ENCODE assay signal across 16 cellular contexts in genomic region chr3:172513488-172513887, GRCh38. TPM values are rescaled to one million over a fixed set of nuclear protein-coding genes. Genes with fewer than 3 reads are reported as not detected.
DNase-seq lines count a peak whose midpoint lies in the region; ATAC-seq and TF ChIP-seq lines count a peak whose summit lies in the region.
"Had no signal": no experiment of that assay in that cellular context is flagged by ENCODE, and none has a peak within 500 bp of the region (broad histone marks: within the 10 kb centered on the region; RNA-seq: fewer than 3 reads in every experiment).

No MANE protein-coding gene starts in this region.

- H3K4me3 ChIP-seq in esophagus muscularis mucosa = no peak overlapping the region
- H3K4me3 ChIP-seq: A549, SJCRH30, thoracic aorta had no signal

- peak overlapping the region; percentile 3 to 43 (median 14) for H3K27ac ChIP-seq in esophagus muscularis mucosa (replicated peaks in 1 of 4)
- H3K27ac ChIP-seq: A549, SJCRH30, thoracic aorta had no signal

- TF ChIP-seq EP300 in esophagus muscularis mucosa (IDR thresholded peaks at IDR 0.05) = no peak

- no peaks in the 10 kb centered on the region for H3K27me3 ChIP-seq in esophagus muscularis mucosa
- H3K27me3 ChIP-seq: SJCRH30 had no signal

- intact Hi-C loops in esophagus muscularis mucosa (cut with DNase I) = no loop called here

- no peaks in the 10 kb centered on the region for H3K9me3 Mint-ChIP-seq in activated T-cell treated with anti-CD3 and anti-CD28 coated beads, Interleukin-2, amount 50 U/mL, for 24 hours
- no peaks in the 10 kb centered on the region for H3K9me3 Mint-ChIP-seq in stimulated activated effector memory CD8-positive, alpha-beta T cell treated with anti-CD3 and anti-CD28 coated beads, Interleukin-12 subunit alpha, Interleukin-12 subunit beta, amount 100 ng/mL, for 72 hours

- H3K27me3 Mint-ChIP-seq in activated T-cell treated with anti-CD3 and anti-CD28 coated beads, Interleukin-2, amount 50 U/mL, for 24 hours = no peaks in the 10 kb centered on the region

- H3K4me3 Mint-ChIP-seq in activated T-cell treated with anti-CD3 and anti-CD28 coated beads, Interleukin-2, amount 50 U/mL, for 24 hours = peak overlapping the region; percentile 34
- peak overlapping the region; percentile 67 for H3K4me3 Mint-ChIP-seq in stimulated activated effector memory CD8-positive, alpha-beta T cell treated with anti-CD3 and anti-CD28 coated beads, Interleukin-12 subunit alpha, Interleukin-12 subunit beta, amount 100 ng/mL, for 72 hours

- no peak for TF ChIP-seq CTCF in esophagus muscularis mucosa (IDR thresholded peaks at IDR 0.05)

- H3K27ac Mint-ChIP-seq in activated T-cell treated with anti-CD3 and anti-CD28 coated beads, Interleukin-2, amount 50 U/mL, for 24 hours = peak overlapping the region; percentile 87
- peak overlapping the region; percentile 89 for H3K27ac Mint-ChIP-seq in stimulated activated effector memory CD8-positive, alpha-beta T cell treated with anti-CD3 and anti-CD28 coated beads, Interleukin-12 subunit alpha, Interleukin-12 subunit beta, amount 100 ng/mL, for 72 hours

- DNase-seq in activated T-cell treated with anti-CD3 and anti-CD28 coated beads, Interleukin-2, amount 50 U/mL, for 24 hours = no peak
- no peak for DNase-seq in activated T-cell treated with anti-CD3 and anti-CD28 coated beads for 4 hours
- peak; percentile 71 for DNase-seq in RPMI7951 (ENCODE audit: low read depth)
- no peak for DNase-seq in esophagus muscularis mucosa (ENCODE audit: extremely low spot score)
- DNase-seq in stimulated activated effector memory CD8-positive, alpha-beta T cell treated with anti-CD3 and anti-CD28 coated beads, Interleukin-12 subunit alpha, Interleukin-12 subunit beta, amount 100 ng/mL, for 72 hours (ENCODE audit: low spot score in 2 of 2) = no peak
- no peak for DNase-seq in NCI-H187 treated with DMSO at 0.1 percent for 48 hours (lab: John Stamatoyannopoulos, UW)
- DNase-seq in HK-2 (ENCODE audit: unreplicated experiment) = no peak
- DNase-seq: activated CD8-positive, alpha-beta memory T cell treated with anti-CD3 and anti-CD28 coated beads for 24 hours; caudate nucleus; KBM-7; NCI-H2227 treated with DMSO at 0.1 percent for 48 hours; SJCRH30 had no signal

- 42% methylated on average over 1 of the region's 2 CpGs for WGBS in esophagus muscularis mucosa

- no peaks in the 10 kb centered on the region for H3K9me3 ChIP-seq in esophagus muscularis mucosa
- H3K9me3 ChIP-seq: A549, SJCRH30, thoracic aorta had no signal

- peaks cover 83% of the 10 kb centered on the region for H3K4me1 Mint-ChIP-seq in activated T-cell treated with anti-CD3 and anti-CD28 coated beads, Interleukin-2, amount 50 U/mL, for 24 hours (ENCODE audit: low read depth)
- H3K4me1 Mint-ChIP-seq in stimulated activated effector memory CD8-positive, alpha-beta T cell treated with anti-CD3 and anti-CD28 coated beads, Interleukin-12 subunit alpha, Interleukin-12 subunit beta, amount 100 ng/mL, for 72 hours = peaks cover 79% of the 10 kb centered on the region

- peaks cover 0 to 32% (median 11%) of the 10 kb centered on the region in 4 donors for H3K36me3 ChIP-seq in esophagus muscularis mucosa
- H3K36me3 ChIP-seq: SJCRH30, thoracic aorta had no signal

- H3K4me1 ChIP-seq in esophagus muscularis mucosa = peaks cover 39 to 54% (median 45%) of the 10 kb centered on the region in 4 donors
- H3K4me1 ChIP-seq: SJCRH30 had no signal

- no peak for ATAC-seq in stimulated activated effector memory CD8-positive, alpha-beta T cell treated with anti-CD3 and anti-CD28 coated beads, Interleukin-12 subunit alpha, Interleukin-12 subunit beta, amount 100 ng/mL, for 72 hours
- ATAC-seq in GM19328 (IDR thresholded peaks at IDR 0.05; ENCODE audit: unreplicated experiment) = no peak
- ATAC-seq: A549 had no signal

- H3K36me3 Mint-ChIP-seq in activated T-cell treated with anti-CD3 and anti-CD28 coated beads, Interleukin-2, amount 50 U/mL, for 24 hours (ENCODE audit: low read depth) = peaks cover 81% of the 10 kb centered on the region
- H3K36me3 Mint-ChIP-seq in stimulated activated effector memory CD8-positive, alpha-beta T cell treated with anti-CD3 and anti-CD28 coated beads, Interleukin-12 subunit alpha, Interleukin-12 subunit beta, amount 100 ng/mL, for 72 hours = peaks cover 97% of the 10 kb centered on the region

- no peak for TF ChIP-seq POLR2A in esophagus muscularis mucosa (IDR thresholded peaks at IDR 0.05; ENCODE audit: low read depth)

RNA-seq across cellular contexts. Expression of gene TNFSF10, which starts 9.7 kb away (rescaled TPM):
- 8.3 and 11.7 TPM in 2 replicates for total RNA-seq in RPMI7951 (2014; rRNA removed; shearing (Covaris generic))
- 10 to 100 TPM; 23.3 to 31.4 (median 27.7) TPM for total RNA-seq in esophagus muscularis mucosa
- total RNA-seq: myocyte, SJCRH30 had no signal
